Comparison of ENCODE assay signal across 22 cellular contexts in genomic region chr13:50810468-50810867, GRCh38. TPM values are rescaled to one million over a fixed set of nuclear protein-coding genes. Genes with fewer than 3 reads are reported as not detected.
"Had no signal": no experiment of that assay in that cellular context is flagged by ENCODE, and none has a peak within 500 bp of the region (broad histone marks: within the 10 kb centered on the region; RNA-seq: fewer than 3 reads in every experiment).

No MANE protein-coding gene starts in this region.

- H3K4me1 ChIP-seq: esophagus squamous epithelium, right atrium auricular region, stomach had no signal

- H3K27me3 Mint-ChIP-seq: activated CD4-positive, alpha-beta T cell treated with anti-CD3 and anti-CD28 coated beads, Interleukin-2, amount 10 ng/mL, durations not matched to agents 24 days and 14 days had no signal

- H3K9me3 Mint-ChIP-seq: activated CD4-positive, alpha-beta T cell treated with anti-CD3 and anti-CD28 coated beads, Interleukin-2, amount 10 ng/mL, durations not matched to agents 24 days and 14 days had no signal

- H3K4me3 Mint-ChIP-seq: nephron had no signal

- H3K36me3 ChIP-seq: esophagus squamous epithelium, right atrium auricular region, stomach, thoracic aorta had no signal

- H3K4me3 ChIP-seq: esophagus squamous epithelium, right atrium auricular region, stomach, thoracic aorta had no signal

- DNase-seq: activated CD4-positive, alpha-beta T cell treated with anti-CD3 and anti-CD28 coated beads, Interleukin-2, amount 10 ng/mL, durations not matched to agents 24 days and 14 days; activated CD4-positive, CD25-positive, alpha-beta regulatory T cell; activated CD8-positive, alpha-beta memory T cell treated with anti-CD3 and anti-CD28 coated beads, Interleukin-2, amount 50 U/mL, for 4 hours; activated CD8-positive, alpha-beta T cell treated with anti-CD3 and anti-CD28 coated beads, Interleukin-2, amount 10 ng/mL, durations not matched to agents 7 days and 5 days; activated naive CD4-positive, alpha-beta T cell; aorta; cortex of kidney; effector CD4-positive, alpha-beta T cell; esophagus squamous epithelium; kidney glomerular epithelial cell; left ventricle myocardium superior; mesendoderm; occipital lobe; stimulated activated CD4-positive, alpha-beta T cell treated with anti-CD3 and anti-CD28 coated beads, Interleukin-15, amount 100 ng/mL, for 24 hours; stimulated activated CD4-positive, alpha-beta T cell treated with anti-CD3 and anti-CD28 coated beads, Interleukin-4, amount 100 ng/mL, for 4 hours; stimulated activated CD8-positive, alpha-beta memory T cell treated with anti-CD3 and anti-CD28 coated beads, Interleukin-4, amount 100 ng/mL, for 48 hours; stomach had no signal

- ATAC-seq: activated CD8-positive, alpha-beta T cell treated with anti-CD3 and anti-CD28 coated beads, Interleukin-2, amount 10 ng/mL, durations not matched to agents 7 days and 5 days; left ventricle myocardium superior had no signal

- H3K27ac ChIP-seq: esophagus squamous epithelium, right atrium auricular region, thoracic aorta had no signal

- H3K27ac Mint-ChIP-seq: activated CD4-positive, alpha-beta T cell treated with anti-CD3 and anti-CD28 coated beads, Interleukin-2, amount 10 ng/mL, durations not matched to agents 24 days and 14 days had no signal

- H3K27me3 ChIP-seq: esophagus squamous epithelium, right atrium auricular region, stomach had no signal

RNA-seq across cellular contexts. Expression of gene DLEU7, which starts 33.0 kb away (rescaled TPM):
- total RNA-seq: activated CD4-positive, alpha-beta T cell treated with anti-CD3 and anti-CD28 coated beads, Interleukin-2, amount 10 ng/mL, durations not matched to agents 24 days and 14 days; activated CD8-positive, alpha-beta T cell treated with anti-CD3 and anti-CD28 coated beads, Interleukin-2, amount 10 ng/mL, durations not matched to agents 7 days and 5 days; endothelial cell of umbilical vein; esophagus squamous epithelium; fibroblast of villous mesenchyme; left ventricle myocardium superior; stomach had no signal
- polyA plus RNA-seq: endothelial cell of umbilical vein had no signal
